ENCODE assay signal across 33 cellular contexts in genomic region chr12:67986632-67987031, GRCh38. TPM values are rescaled to one million over a fixed set of nuclear protein-coding genes. Genes with fewer than 3 reads are reported as not detected.
"Had no signal": no experiment of that assay in that cellular context is flagged by ENCODE, and none has a peak within 500 bp of the region (broad histone marks: within the 10 kb centered on the region; RNA-seq: fewer than 3 reads in every experiment).

No MANE protein-coding gene starts in this region.

- DNase-seq: activated B cell treated with CpG ODN at 0.5 μM for 24 hours; activated CD4-positive, alpha-beta memory T cell treated with anti-CD3 and anti-CD28 coated beads for 36 hours; activated CD4-positive, alpha-beta T cell treated with anti-CD3 and anti-CD28 coated beads for 4 hours; activated CD4-positive, alpha-beta T cell treated with anti-CD3 and anti-CD28 coated beads, Interleukin-2, amount 50 U/mL, for 1 hour; activated CD4-positive, CD25-positive, alpha-beta regulatory T cell treated with anti-CD3 and anti-CD28 coated beads, Interleukin-2, amount 50 U/mL, for 72 hours; activated CD8-positive, alpha-beta memory T cell treated with anti-CD3 and anti-CD28 coated beads, Interleukin-2, amount 50 U/mL, for 4 hours; activated gamma-delta T cell treated with Interleukin-2 at 50 U/mL for 16 hours; activated naive CD4-positive, alpha-beta T cell treated with anti-CD3 and anti-CD28 coated beads for 36 hours; activated T-cell treated with anti-CD3 and anti-CD28 coated beads for 4 hours; activated T-cell treated with anti-CD3 and anti-CD28 coated beads, Interleukin-2, amount 50 U/mL, for 4 hours; adrenal gland; anterior cingulate cortex; caudate nucleus; cerebellar nuclear complex; MM.1S; MV-4-11; NCI-H1092; NCI-H1436 treated with DMSO at 0.1 percent for 48 hours; NCI-H1694 treated with DMSO at 0.1 percent for 48 hours; NCI-H2029; NCI-H345; NCI-H524 treated with DMSO at 0.1 percent for 48 hours; SHP77; SJCRH30; SW 1271; T-helper 1 cell; T-helper 2 cell; T-helper 9 cell had no signal

- ATAC-seq: activated naive CD4-positive, alpha-beta T cell treated with anti-CD3 and anti-CD28 coated beads, Interleukin-2, amount 50 U/mL, for 72 hours; activated T-cell treated with anti-CD3 and anti-CD28 coated beads, Interleukin-2, amount 50 U/mL, for 4 hours; Panc1 had no signal

- H3K9ac ChIP-seq: KMS-11 had no signal

- H3K4me2 ChIP-seq: KMS-11 had no signal

- H3K27me3 Mint-ChIP-seq: activated B cell treated with CpG ODN at 0.5 μM for 24 hours; activated CD4-positive, alpha-beta memory T cell treated with anti-CD3 and anti-CD28 coated beads for 36 hours had no signal

- H3K4me3 ChIP-seq: adrenal gland, SJCRH30 had no signal

- H3K36me3 ChIP-seq: adrenal gland, SJCRH30 had no signal

- H3K9me3 ChIP-seq: adrenal gland, SJCRH30 had no signal

- H3K27ac Mint-ChIP-seq: activated CD4-positive, alpha-beta memory T cell treated with anti-CD3 and anti-CD28 coated beads for 36 hours; activated naive CD4-positive, alpha-beta T cell treated with anti-CD3 and anti-CD28 coated beads for 36 hours; activated naive CD4-positive, alpha-beta T cell treated with anti-CD3 and anti-CD28 coated beads, Interleukin-2, amount 50 U/mL, for 72 hours; activated T-helper 1 cell treated with anti-CD3 and anti-CD28 coated beads, Interleukin-12 subunit alpha, Interleukin-12 subunit beta, Interleukin-2, Interleukin-4 antibody, amounts not matched to agents 30 ng/mL and 10 ng/mL and 1 ng/mL, durations not matched to agents 14 hours and 24 hours and 36 hours; brain had no signal

- H3K4me3 Mint-ChIP-seq: activated B cell treated with CpG ODN at 0.5 μM for 24 hours; activated CD4-positive, alpha-beta memory T cell treated with anti-CD3 and anti-CD28 coated beads for 36 hours; activated naive CD4-positive, alpha-beta T cell treated with anti-CD3 and anti-CD28 coated beads for 36 hours; activated T-cell treated with anti-CD3 and anti-CD28 coated beads, Interleukin-2, amount 50 U/mL, for 4 hours; activated T-helper 1 cell treated with anti-CD3 and anti-CD28 coated beads, Interleukin-12 subunit alpha, Interleukin-12 subunit beta, Interleukin-2, Interleukin-4 antibody, amounts not matched to agents 30 ng/mL and 10 ng/mL and 1 ng/mL, durations not matched to agents 14 hours and 24 hours and 36 hours; brain had no signal

- H3K27ac ChIP-seq: adrenal gland, KMS-11, SJCRH30 had no signal

- H3K9me3 Mint-ChIP-seq: activated CD4-positive, alpha-beta memory T cell treated with anti-CD3 and anti-CD28 coated beads for 36 hours; activated naive CD4-positive, alpha-beta T cell treated with anti-CD3 and anti-CD28 coated beads for 36 hours; brain had no signal

- H3K27me3 ChIP-seq: adrenal gland, SJCRH30 had no signal

RNA-seq across cellular contexts. Expression of gene IFNG-AS1, which starts 2.6 kb away (rescaled TPM):
- polyA plus RNA-seq: adrenal gland had no signal
